9 cellular contexts compared by ENCODE assay signal in the genomic region with DNA sequence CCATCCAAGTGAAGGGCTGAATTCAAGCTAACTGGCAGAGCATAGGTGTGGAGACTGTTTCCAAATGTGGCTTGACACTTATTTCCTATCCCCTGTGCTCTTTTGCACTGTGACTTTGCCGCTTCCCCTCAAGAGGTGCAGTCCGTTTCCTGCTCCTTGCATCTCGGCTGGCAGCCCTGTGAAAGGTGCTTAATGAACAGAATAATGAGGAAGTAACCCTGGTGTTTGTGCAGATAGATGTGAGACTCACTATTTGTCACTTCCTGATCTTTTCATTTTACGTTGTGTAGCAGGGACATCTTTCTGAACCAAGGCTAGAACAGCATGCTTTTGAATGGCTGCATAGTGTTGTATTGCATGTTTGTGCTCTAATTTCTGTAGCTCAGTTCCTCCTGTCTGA.
A peak's percentile ranks its signal among the peaks of the same experiment; 100 is the strongest.
DNase-seq lines count a peak whose midpoint lies in the region; ATAC-seq and TF ChIP-seq lines count a peak whose summit lies in the region.
"Had no signal": no experiment of that assay in that cellular context is flagged by ENCODE, and none has a peak within 500 bp of the region (broad histone marks: within the 10 kb centered on the region; RNA-seq: fewer than 3 reads in every experiment).

No MANE protein-coding gene starts in this region.

- POLR2A ChIA-PET in PC-9 (lab: Charles Lee; ENCODE audit: unreplicated experiment) = no interaction called here

- H3K4me1 ChIP-seq in Peyer's patch = no peaks in the 10 kb centered on the region
- H3K4me1 ChIP-seq in PC-9 (replicated peaks; ENCODE audit: insufficient read depth) = no peaks in the 10 kb centered on the region
- H3K4me1 ChIP-seq: psoas muscle had no signal

- no peaks in the 10 kb centered on the region for H3K9me3 ChIP-seq in Peyer's patch
- H3K9me3 ChIP-seq in WERI-Rb-1 (ENCODE audit: severe bottlenecking) = no peaks in the 10 kb centered on the region
- H3K9me3 ChIP-seq in PC-9 (ENCODE audit: insufficient read depth, low read depth) = no peaks in the 10 kb centered on the region
- H3K9me3 ChIP-seq: psoas muscle had no signal

- CTCF ChIA-PET in PC-9 (lab: Charles Lee) = interaction anchor here (0.6 kb wide), 2 partner anchors 40 to 46 kb away, joined by 3 to 5 read pairs; no protein-coding TSS in a partner anchor

- H3F3A ChIP-seq in PC-9 (ENCODE audit: insufficient read depth, low read depth) = no peaks in the 10 kb centered on the region

- ATAC-seq in GM18498 (IDR thresholded peaks at IDR 0.05; ENCODE audit: unreplicated experiment) = peak; percentile 63
- ATAC-seq in GM21619 (IDR thresholded peaks at IDR 0.05; ENCODE audit: unreplicated experiment) = peak; percentile 65
- no peak for ATAC-seq in HG03457 (IDR thresholded peaks at IDR 0.05; ENCODE audit: unreplicated experiment)
- ATAC-seq: psoas muscle had no signal

- no peak overlapping the region for H2AFZ ChIP-seq in PC-9

- no TSS peak for BruUV-seq in PC-9 (replicated peaks; lab: Mats Ljungman, UMichigan)

- H3K4me2 ChIP-seq in PC-9 = no peak overlapping the region

- no peaks in the 10 kb centered on the region for H3K27me3 ChIP-seq in Peyer's patch
- no peaks in the 10 kb centered on the region for H3K27me3 ChIP-seq in WERI-Rb-1 (ENCODE audit: insufficient read depth, low read depth, severe bottlenecking)
- no peaks in the 10 kb centered on the region for H3K27me3 ChIP-seq in PC-9 (ENCODE audit: insufficient read depth, low read depth)

- H3K79me2 ChIP-seq in PC-9 (ENCODE audit: low read depth) = no peaks in the 10 kb centered on the region

- H3K36me3 ChIP-seq in Peyer's patch (peaks cover 0 to 74% (median 0%) of the 10 kb centered on the region in 3 donors), WERI-Rb-1 (peaks cover 78% of the 10 kb centered on the region), PC-9 (ENCODE audit: low read depth) (peaks cover 21% of the 10 kb centered on the region; the same call in 1 of the 2 replicates)

- TF ChIP-seq POLR2A in Peyer's patch (IDR thresholded peaks at IDR 0.05) = no peak

- peak overlapping the region in 1 of 4 donors; percentile 38 for H3K27ac ChIP-seq in Peyer's patch
- H3K27ac ChIP-seq in substantia nigra (ENCODE audit: low read depth, low read length, poor library complexity, severe bottlenecking) = no peak overlapping the region
- H3K27ac ChIP-seq in WERI-Rb-1 = no peak overlapping the region
- H3K27ac ChIP-seq in PC-9 = no peak overlapping the region
- H3K27ac ChIP-seq: psoas muscle had no signal

- H3K4me3 ChIP-seq in Peyer's patch = no peak overlapping the region
- no peak overlapping the region for H3K4me3 ChIP-seq in WERI-Rb-1 (ENCODE audit: low read depth, low read length)
- no peak overlapping the region for H3K4me3 ChIP-seq in PC-9
- H3K4me3 ChIP-seq: psoas muscle had no signal

- no peaks in the 10 kb centered on the region for H4K20me1 ChIP-seq in PC-9 (ENCODE audit: insufficient read depth)

- no peaks in the 10 kb centered on the region for H3K9me2 ChIP-seq in PC-9 (ENCODE audit: insufficient read depth)

- intact Hi-C loops in PC-9 (cut with micrococcal nuclease; ENCODE audit: unreplicated experiment) = no loop called here

- DNase-seq in Peyer's patch (peak in 2 of 3 donors; percentile 64 to 68), kidney tubule cell (ENCODE audit: low spot score) (peak; percentile 45), substantia nigra (lab: John Stamatoyannopoulos, UW) (no peak), WERI-Rb-1 (no peak), PC-9 (no peak)
- DNase-seq: psoas muscle had no signal

- TF ChIP-seq CTCF in Peyer's patch (IDR thresholded peaks at IDR 0.05) (no peak), WERI-Rb-1 (IDR thresholded peaks at IDR 0.05; ENCODE audit: low read depth, low read length) (no peak), PC-9 (conservative IDR thresholded peaks at IDR 0.05) (no peak)

Comparison
In these comparisons a context has a peak if more than half of its experiments do, and no peak if none do; other contexts are left out.
1. DNase-seq: peak in Peyer's patch (2 of 3) and kidney tubule cell (single experiment); none in substantia nigra (0 of 49), WERI-Rb-1 (single experiment) and PC-9 (0 of 2).